ENCODE assay signal across 20 cellular contexts in the genomic region with DNA sequence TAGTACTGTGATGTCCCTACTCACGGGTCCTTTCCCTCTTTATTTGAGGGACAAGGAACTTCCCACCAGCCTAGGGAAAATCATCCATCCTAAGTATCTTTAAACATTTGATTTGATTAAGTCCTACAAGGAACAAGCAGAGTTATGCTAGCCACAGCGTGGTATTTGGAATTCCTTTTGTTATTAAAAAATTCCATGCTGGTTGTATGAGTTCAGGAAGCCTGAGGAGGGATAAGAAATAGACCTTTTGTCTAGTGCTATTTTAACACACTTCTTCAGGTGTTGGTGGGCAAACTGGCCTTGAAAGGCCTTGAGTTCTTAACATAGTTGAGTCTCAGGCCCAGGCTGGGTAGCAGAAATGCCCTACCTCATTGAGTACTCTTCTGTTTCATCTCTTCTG.
"Had no signal": no experiment of that assay in that cellular context is flagged by ENCODE, and none has a peak within 500 bp of the region (broad histone marks: within the 10 kb centered on the region; RNA-seq: fewer than 3 reads in every experiment).

No MANE protein-coding gene starts in this region.

- H3K27me3 ChIP-seq: ascending aorta, esophagus squamous epithelium, neutrophil, transverse colon had no signal

- H3K27ac ChIP-seq: ascending aorta, lower lobe of right lung, neutrophil, SK-N-MC, skin epidermis, transverse colon, VCaP had no signal

- H3K9me3 ChIP-seq: ascending aorta, esophagus squamous epithelium, lower lobe of right lung, neutrophil, transverse colon had no signal

- H3K4me1 ChIP-seq: transverse colon had no signal

- DNase-seq: activated CD4-positive, alpha-beta T cell treated with anti-CD3 and anti-CD28 coated beads, Interleukin-2, amount 50 U/mL, for 48 hours; activated naive CD4-positive, alpha-beta T cell treated with anti-CD3 and anti-CD28 coated beads, Interleukin-2, amount 10 ng/mL, durations not matched to agents 7 days and 5 days; activated T-cell treated with anti-CD3 and anti-CD28 coated beads, Interleukin-2, amount 50 U/mL, for 24 hours; caudate nucleus; esophagus squamous epithelium; foreskin melanocyte; head of caudate nucleus; left cardiac atrium; lower lobe of right lung; midbrain; posterior cingulate gyrus; stimulated activated CD4-positive, alpha-beta T cell treated with anti-CD3 and anti-CD28 coated beads, Interleukin-4, amount 100 ng/mL, for 24 hours; stimulated activated naive CD4-positive, alpha-beta T cell; T-helper 1 cell; transverse colon had no signal

- H3K36me3 ChIP-seq: ascending aorta, esophagus squamous epithelium, lower lobe of right lung, neutrophil, transverse colon had no signal

- H3K4me3 ChIP-seq: ascending aorta, esophagus squamous epithelium, lower lobe of right lung, SK-N-MC, skin epidermis, transverse colon had no signal
